31 cellular contexts compared by ENCODE assay signal in genomic region chr12:94791933-94792332, GRCh38.
"Had no signal": no experiment of that assay in that cellular context is flagged by ENCODE, and none has a peak within 500 bp of the region (broad histone marks: within the 10 kb centered on the region; RNA-seq: fewer than 3 reads in every experiment).

No MANE protein-coding gene starts in this region.

- H3K36me3 ChIP-seq: ascending aorta, breast epithelium, cardiac muscle cell, colonic mucosa, esophagus squamous epithelium, gastroesophageal sphincter had no signal

- ATAC-seq: activated naive CD4-positive, alpha-beta T cell treated with anti-CD3 and anti-CD28 coated beads, Interleukin-2, amount 50 U/mL, for 72 hours; activated T-cell treated with anti-CD3 and anti-CD28 coated beads, Interleukin-2, amount 50 U/mL, for 72 hours; gastroesophageal sphincter; T-helper 17 cell; WTC11 had no signal

- DNase-seq: activated CD4-positive, alpha-beta memory T cell treated with anti-CD3 and anti-CD28 coated beads, Interleukin-2, amount 10 ng/mL, durations not matched to agents 7 days and 5 days; activated CD4-positive, alpha-beta T cell treated with anti-CD3 and anti-CD28 coated beads for 1 hour; activated CD4-positive, alpha-beta T cell treated with anti-CD3 and anti-CD28 coated beads for 4 hours; activated CD4-positive, alpha-beta T cell treated with anti-CD3 and anti-CD28 coated beads, Interleukin-2, amount 10 ng/mL, durations not matched to agents 7 days and 5 days; activated CD4-positive, alpha-beta T cell treated with anti-CD3 and anti-CD28 coated beads, Interleukin-2, amount 50 U/mL, for 4 hours; activated CD8-positive, alpha-beta memory T cell treated with anti-CD3 and anti-CD28 coated beads, Interleukin-2, amount 50 U/mL, for 48 hours; activated gamma-delta T cell; activated naive CD4-positive, alpha-beta T cell; activated naive CD4-positive, alpha-beta T cell treated with anti-CD3 and anti-CD28 coated beads, Interleukin-2, amount 10 ng/mL, durations not matched to agents 7 days and 5 days; activated naive CD8-positive, alpha-beta T cell treated with anti-CD3 and anti-CD28 coated beads, Interleukin-2, amount 10 ng/mL, durations not matched to agents 7 days and 5 days; activated T-cell treated with anti-CD3 and anti-CD28 coated beads for 4 hours; activated T-cell treated with anti-CD3 and anti-CD28 coated beads, Interleukin-2, amount 50 U/mL, for 24 hours; activated T-cell treated with anti-CD3 and anti-CD28 coated beads, Interleukin-2, amount 50 U/mL, for 72 hours; central memory CD4-positive, alpha-beta T cell; cerebellar nuclear complex; colonic mucosa; effector CD8-positive, alpha-beta T cell; esophagus squamous epithelium; foreskin melanocyte; T-helper 1 cell; T-helper 17 cell; T1000 had no signal

- FAIRE-seq: endometrium, endothelial cell of umbilical vein had no signal

- H3K9me3 ChIP-seq: ascending aorta, breast epithelium, colonic mucosa, esophagus squamous epithelium, gastroesophageal sphincter had no signal

- H3K4me3 ChIP-seq: ascending aorta, breast epithelium, cardiac muscle cell, colonic mucosa, esophagus squamous epithelium, gastroesophageal sphincter had no signal

- H3K27ac ChIP-seq: ascending aorta, breast epithelium, cardiac muscle cell, colonic mucosa, epithelial cell of prostate, esophagus squamous epithelium, gastroesophageal sphincter had no signal

- H3K4me1 ChIP-seq: ascending aorta, breast epithelium, colonic mucosa had no signal

- H3K27me3 ChIP-seq: ascending aorta, breast epithelium, cardiac muscle cell, colonic mucosa, esophagus squamous epithelium, gastroesophageal sphincter had no signal
